1 cellular context compared by ENCODE assay signal in the genomic region with DNA sequence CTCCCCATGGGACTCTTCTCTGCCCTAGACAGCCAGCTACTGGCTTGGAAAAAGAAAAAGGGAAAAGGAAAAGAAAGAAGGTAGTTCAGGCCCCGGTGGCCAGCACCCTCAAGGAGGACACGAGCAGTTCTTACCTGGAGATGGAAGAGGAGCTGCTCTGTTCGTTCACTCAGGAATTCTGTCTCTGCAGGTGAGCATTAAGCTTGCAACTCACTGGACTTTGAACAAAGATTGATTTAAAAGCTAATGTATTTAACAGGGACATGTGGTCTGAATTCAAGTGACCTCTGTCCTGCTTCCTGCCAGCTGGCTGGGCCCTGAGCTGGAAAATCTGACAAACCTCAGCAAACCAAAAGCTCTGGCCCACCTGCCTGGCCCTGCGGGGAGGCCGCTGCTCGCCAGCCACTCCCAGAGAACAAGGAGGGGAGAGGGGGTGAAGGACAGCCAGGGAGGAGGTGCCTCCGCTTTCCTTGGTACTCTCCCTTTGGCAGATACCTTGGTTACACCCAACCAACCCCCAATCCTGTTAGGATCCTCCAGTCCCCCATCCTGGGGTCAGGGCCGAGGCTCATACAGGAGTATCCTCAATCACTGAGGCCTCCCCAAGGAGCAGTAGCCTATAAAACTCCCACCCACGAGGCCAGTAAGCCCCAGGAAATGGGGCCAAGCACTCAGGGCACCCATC.
A peak's percentile ranks its signal among the peaks of the same experiment; 100 is the strongest.
TF ChIP-seq lines count a peak whose summit lies in the region.

A gene (minus strand): TSS at position 186 of the 685 bp plus-strand sequence. CDS start 19,347 bp downstream, outside the sequence.

TF ChIP-seq in HepG2, 621 proteins besides CTCF, POLR2A, EP300 and RAD21 (continued from another document and continues in another):
- TF ChIP-seq, protein P1, sequence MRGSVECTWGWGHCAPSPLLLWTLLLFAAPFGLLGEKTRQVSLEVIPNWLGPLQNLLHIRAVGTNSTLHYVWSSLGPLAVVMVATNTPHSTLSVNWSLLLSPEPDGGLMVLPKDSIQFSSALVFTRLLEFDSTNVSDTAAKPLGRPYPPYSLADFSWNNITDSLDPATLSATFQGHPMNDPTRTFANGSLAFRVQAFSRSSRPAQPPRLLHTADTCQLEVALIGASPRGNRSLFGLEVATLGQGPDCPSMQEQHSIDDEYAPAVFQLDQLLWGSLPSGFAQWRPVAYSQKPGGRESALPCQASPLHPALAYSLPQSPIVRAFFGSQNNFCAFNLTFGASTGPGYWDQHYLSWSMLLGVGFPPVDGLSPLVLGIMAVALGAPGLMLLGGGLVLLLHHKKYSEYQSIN (CRISPR knock-in tag; IDR thresholded peaks at IDR 0.05; ENCODE audit: borderline replicate concordance) = no peak
- TF ChIP-seq RXRB (CRISPR knock-in tag; IDR thresholded peaks at IDR 0.05; ENCODE audit: borderline replicate concordance) = peak; percentile 96
- TF ChIP-seq, protein P2, sequence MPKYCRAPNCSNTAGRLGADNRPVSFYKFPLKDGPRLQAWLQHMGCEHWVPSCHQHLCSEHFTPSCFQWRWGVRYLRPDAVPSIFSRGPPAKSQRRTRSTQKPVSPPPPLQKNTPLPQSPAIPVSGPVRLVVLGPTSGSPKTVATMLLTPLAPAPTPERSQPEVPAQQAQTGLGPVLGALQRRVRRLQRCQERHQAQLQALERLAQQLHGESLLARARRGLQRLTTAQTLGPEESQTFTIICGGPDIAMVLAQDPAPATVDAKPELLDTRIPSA (CRISPR knock-in tag; IDR thresholded peaks at IDR 0.05; ENCODE audit: borderline replicate concordance) = no peak
- TF ChIP-seq RELA (CRISPR knock-in tag; IDR thresholded peaks at IDR 0.05) = no peak
- peak; percentile 82 for TF ChIP-seq ZFX (CRISPR knock-in tag; IDR thresholded peaks at IDR 0.05; ENCODE audit: low read depth)
- TF ChIP-seq, protein P3, sequence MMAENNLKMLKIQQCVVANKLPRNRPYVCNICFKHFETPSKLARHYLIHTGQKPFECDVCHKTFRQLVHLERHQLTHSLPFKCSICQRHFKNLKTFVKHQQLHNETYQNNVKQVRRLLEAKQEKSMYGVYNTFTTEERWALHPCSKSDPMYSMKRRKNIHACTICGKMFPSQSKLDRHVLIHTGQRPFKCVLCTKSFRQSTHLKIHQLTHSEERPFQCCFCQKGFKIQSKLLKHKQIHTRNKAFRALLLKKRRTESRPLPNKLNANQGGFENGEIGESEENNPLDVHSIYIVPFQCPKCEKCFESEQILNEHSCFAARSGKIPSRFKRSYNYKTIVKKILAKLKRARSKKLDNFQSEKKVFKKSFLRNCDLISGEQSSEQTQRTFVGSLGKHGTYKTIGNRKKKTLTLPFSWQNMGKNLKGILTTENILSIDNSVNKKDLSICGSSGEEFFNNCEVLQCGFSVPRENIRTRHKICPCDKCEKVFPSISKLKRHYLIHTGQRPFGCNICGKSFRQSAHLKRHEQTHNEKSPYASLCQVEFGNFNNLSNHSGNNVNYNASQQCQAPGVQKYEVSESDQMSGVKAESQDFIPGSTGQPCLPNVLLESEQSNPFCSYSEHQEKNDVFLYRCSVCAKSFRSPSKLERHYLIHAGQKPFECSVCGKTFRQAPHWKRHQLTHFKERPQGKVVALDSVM (CRISPR knock-in tag; IDR thresholded peaks at IDR 0.05) = peak; percentile 50; the same call in 1 of the 2 replicates
- TF ChIP-seq NPAS2 (CRISPR knock-in tag; IDR thresholded peaks at IDR 0.05; ENCODE audit: borderline replicate concordance) = no peak
- peak; percentile 61; the same call in 1 of the 2 replicates for TF ChIP-seq ISL2 (CRISPR knock-in tag; IDR thresholded peaks at IDR 0.05)
- TF ChIP-seq ELF1 (CRISPR knock-in tag; IDR thresholded peaks at IDR 0.05) = 0 out of 2 replicates have a peak, but pooled peaks have one; percentile 12
- TF ChIP-seq SMARCC2 (IDR thresholded peaks at IDR 0.05) = no peak
- TF ChIP-seq ZNF282 (IDR thresholded peaks at IDR 0.05; ENCODE audit: partially characterized antibody) = no peak
- TF ChIP-seq ZBTB7B (CRISPR knock-in tag; IDR thresholded peaks at IDR 0.05) = peak; percentile 38; the same call in 1 of the 2 replicates
- no peak for TF ChIP-seq TGIF2 (CRISPR knock-in tag; IDR thresholded peaks at IDR 0.05)
- TF ChIP-seq NR2C2 (CRISPR knock-in tag; IDR thresholded peaks at IDR 0.05; ENCODE audit: borderline replicate concordance) = peak; percentile 51
- TF ChIP-seq, protein P4, sequence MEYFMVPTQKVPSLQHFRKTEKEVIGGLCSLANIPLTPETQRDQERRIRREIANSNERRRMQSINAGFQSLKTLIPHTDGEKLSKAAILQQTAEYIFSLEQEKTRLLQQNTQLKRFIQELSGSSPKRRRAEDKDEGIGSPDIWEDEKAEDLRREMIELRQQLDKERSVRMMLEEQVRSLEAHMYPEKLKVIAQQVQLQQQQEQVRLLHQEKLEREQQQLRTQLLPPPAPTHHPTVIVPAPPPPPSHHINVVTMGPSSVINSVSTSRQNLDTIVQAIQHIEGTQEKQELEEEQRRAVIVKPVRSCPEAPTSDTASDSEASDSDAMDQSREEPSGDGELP (IDR thresholded peaks at IDR 0.05; ENCODE audit: borderline replicate concordance, low read depth) = peak; percentile 97
- TF ChIP-seq, protein P5, sequence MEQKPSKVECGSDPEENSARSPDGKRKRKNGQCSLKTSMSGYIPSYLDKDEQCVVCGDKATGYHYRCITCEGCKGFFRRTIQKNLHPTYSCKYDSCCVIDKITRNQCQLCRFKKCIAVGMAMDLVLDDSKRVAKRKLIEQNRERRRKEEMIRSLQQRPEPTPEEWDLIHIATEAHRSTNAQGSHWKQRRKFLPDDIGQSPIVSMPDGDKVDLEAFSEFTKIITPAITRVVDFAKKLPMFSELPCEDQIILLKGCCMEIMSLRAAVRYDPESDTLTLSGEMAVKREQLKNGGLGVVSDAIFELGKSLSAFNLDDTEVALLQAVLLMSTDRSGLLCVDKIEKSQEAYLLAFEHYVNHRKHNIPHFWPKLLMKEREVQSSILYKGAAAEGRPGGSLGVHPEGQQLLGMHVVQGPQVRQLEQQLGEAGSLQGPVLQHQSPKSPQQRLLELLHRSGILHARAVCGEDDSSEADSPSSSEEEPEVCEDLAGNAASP (CRISPR knock-in tag; IDR thresholded peaks at IDR 0.05; ENCODE audit: borderline replicate concordance) = peak; percentile 22; the same call in 1 of the 2 replicates
- peak; percentile 76 for TF ChIP-seq POLR2AphosphoS5 (IDR thresholded peaks at IDR 0.05; ENCODE audit: low read depth, low read length)
- TF ChIP-seq SMAD1 (CRISPR knock-in tag; IDR thresholded peaks at IDR 0.05; ENCODE audit: borderline replicate concordance, low read depth) = no peak
- TF ChIP-seq TEAD3 (CRISPR knock-in tag; optimal IDR thresholded peaks at IDR 0.05; ENCODE audit: borderline replicate concordance) = peak; percentile 75
- TF ChIP-seq, protein P6, sequence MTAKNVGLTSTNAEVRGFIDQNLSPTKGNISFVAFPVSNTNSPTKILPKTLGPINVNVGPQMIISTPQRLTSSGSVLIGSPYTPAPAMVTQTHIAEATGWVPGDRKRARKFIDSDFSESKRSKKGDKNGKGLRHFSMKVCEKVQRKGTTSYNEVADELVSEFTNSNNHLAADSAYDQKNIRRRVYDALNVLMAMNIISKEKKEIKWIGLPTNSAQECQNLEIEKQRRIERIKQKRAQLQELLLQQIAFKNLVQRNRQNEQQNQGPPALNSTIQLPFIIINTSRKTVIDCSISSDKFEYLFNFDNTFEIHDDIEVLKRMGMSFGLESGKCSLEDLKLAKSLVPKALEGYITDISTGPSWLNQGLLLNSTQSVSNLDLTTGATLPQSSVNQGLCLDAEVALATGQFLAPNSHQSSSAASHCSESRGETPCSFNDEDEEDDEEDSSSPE (CRISPR knock-in tag; IDR thresholded peaks at IDR 0.05) = 0 out of 2 replicates have a peak, but pooled peaks have one; percentile 38
- TF ChIP-seq TP53 (CRISPR knock-in tag; conservative IDR thresholded peaks at IDR 0.05) = 0 out of 2 replicates have a peak, but pooled peaks have one; percentile 37
- TF ChIP-seq, protein P7, sequence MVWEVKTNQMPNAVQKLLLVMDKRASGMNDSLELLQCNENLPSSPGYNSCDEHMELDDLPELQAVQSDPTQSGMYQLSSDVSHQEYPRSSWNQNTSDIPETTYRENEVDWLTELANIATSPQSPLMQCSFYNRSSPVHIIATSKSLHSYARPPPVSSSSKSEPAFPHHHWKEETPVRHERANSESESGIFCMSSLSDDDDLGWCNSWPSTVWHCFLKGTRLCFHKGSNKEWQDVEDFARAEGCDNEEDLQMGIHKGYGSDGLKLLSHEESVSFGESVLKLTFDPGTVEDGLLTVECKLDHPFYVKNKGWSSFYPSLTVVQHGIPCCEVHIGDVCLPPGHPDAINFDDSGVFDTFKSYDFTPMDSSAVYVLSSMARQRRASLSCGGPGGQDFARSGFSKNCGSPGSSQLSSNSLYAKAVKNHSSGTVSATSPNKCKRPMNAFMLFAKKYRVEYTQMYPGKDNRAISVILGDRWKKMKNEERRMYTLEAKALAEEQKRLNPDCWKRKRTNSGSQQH (CRISPR knock-in tag; IDR thresholded peaks at IDR 0.05; ENCODE audit: low read depth) = no peak
- no peak for TF ChIP-seq MED8 (CRISPR knock-in tag; IDR thresholded peaks at IDR 0.05; ENCODE audit: insufficient replicate concordance)
- no peak for TF ChIP-seq ZNF430 (CRISPR knock-in tag; IDR thresholded peaks at IDR 0.05)
- TF ChIP-seq KLF9 (CRISPR knock-in tag; IDR thresholded peaks at IDR 0.05; ENCODE audit: low read depth) = no peak
- peak; percentile 45; the same call in 1 of the 2 replicates for TF ChIP-seq ZSCAN9 (CRISPR knock-in tag; IDR thresholded peaks at IDR 0.05; ENCODE audit: borderline replicate concordance)
- TF ChIP-seq CCAR2 (optimal IDR thresholded peaks at IDR 0.05; ENCODE audit: low read depth, low read length) = no peak
- 0 out of 2 replicates have a peak, but pooled peaks have one; percentile 59 for TF ChIP-seq ZNF33A (CRISPR knock-in tag; IDR thresholded peaks at IDR 0.05; ENCODE audit: borderline replicate concordance)
- TF ChIP-seq NFATC3 (CRISPR knock-in tag; IDR thresholded peaks at IDR 0.05) = no peak
- TF ChIP-seq ZNF562 (CRISPR knock-in tag; IDR thresholded peaks at IDR 0.05; ENCODE audit: borderline replicate concordance) = no peak
- TF ChIP-seq ZNF484 (CRISPR knock-in tag; IDR thresholded peaks at IDR 0.05; ENCODE audit: borderline replicate concordance, low read depth) = no peak
- no peak for TF ChIP-seq ZNF780A (CRISPR knock-in tag; IDR thresholded peaks at IDR 0.05)
- peak; percentile 55; the same call in 1 of the 2 replicates for TF ChIP-seq IRF2 (CRISPR knock-in tag; IDR thresholded peaks at IDR 0.05)
- TF ChIP-seq ISX (CRISPR knock-in tag; conservative IDR thresholded peaks at IDR 0.05) = 0 out of 2 replicates have a peak, but pooled peaks have one; percentile 48
- TF ChIP-seq ZNF367 (CRISPR knock-in tag; IDR thresholded peaks at IDR 0.05; ENCODE audit: borderline replicate concordance) = 0 out of 2 replicates have a peak, but pooled peaks have one; percentile 57
- TF ChIP-seq ZNF432 (CRISPR knock-in tag; IDR thresholded peaks at IDR 0.05; ENCODE audit: borderline replicate concordance) = no peak
- TF ChIP-seq, protein P8, sequence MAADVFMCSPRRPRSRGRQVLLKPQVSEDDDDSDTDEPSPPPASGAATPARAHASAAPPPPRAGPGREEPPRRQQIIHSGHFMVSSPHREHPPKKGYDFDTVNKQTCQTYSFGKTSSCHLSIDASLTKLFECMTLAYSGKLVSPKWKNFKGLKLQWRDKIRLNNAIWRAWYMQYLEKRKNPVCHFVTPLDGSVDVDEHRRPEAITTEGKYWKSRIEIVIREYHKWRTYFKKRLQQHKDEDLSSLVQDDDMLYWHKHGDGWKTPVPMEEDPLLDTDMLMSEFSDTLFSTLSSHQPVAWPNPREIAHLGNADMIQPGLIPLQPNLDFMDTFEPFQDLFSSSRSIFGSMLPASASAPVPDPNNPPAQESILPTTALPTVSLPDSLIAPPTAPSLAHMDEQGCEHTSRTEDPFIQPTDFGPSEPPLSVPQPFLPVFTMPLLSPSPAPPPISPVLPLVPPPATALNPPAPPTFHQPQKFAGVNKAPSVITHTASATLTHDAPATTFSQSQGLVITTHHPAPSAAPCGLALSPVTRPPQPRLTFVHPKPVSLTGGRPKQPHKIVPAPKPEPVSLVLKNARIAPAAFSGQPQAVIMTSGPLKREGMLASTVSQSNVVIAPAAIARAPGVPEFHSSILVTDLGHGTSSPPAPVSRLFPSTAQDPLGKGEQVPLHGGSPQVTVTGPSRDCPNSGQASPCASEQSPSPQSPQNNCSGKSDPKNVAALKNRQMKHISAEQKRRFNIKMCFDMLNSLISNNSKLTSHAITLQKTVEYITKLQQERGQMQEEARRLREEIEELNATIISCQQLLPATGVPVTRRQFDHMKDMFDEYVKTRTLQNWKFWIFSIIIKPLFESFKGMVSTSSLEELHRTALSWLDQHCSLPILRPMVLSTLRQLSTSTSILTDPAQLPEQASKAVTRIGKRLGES (CRISPR knock-in tag; IDR thresholded peaks at IDR 0.05; ENCODE audit: borderline replicate concordance) = peak; percentile 43; the same call in 1 of the 2 replicates
- TF ChIP-seq KLF12 (CRISPR knock-in tag; IDR thresholded peaks at IDR 0.05; ENCODE audit: borderline replicate concordance) = 0 out of 2 replicates have a peak, but pooled peaks have one; percentile 47
- no peak for TF ChIP-seq EED (CRISPR knock-in tag; IDR thresholded peaks at IDR 0.05)
- TF ChIP-seq, protein P9, sequence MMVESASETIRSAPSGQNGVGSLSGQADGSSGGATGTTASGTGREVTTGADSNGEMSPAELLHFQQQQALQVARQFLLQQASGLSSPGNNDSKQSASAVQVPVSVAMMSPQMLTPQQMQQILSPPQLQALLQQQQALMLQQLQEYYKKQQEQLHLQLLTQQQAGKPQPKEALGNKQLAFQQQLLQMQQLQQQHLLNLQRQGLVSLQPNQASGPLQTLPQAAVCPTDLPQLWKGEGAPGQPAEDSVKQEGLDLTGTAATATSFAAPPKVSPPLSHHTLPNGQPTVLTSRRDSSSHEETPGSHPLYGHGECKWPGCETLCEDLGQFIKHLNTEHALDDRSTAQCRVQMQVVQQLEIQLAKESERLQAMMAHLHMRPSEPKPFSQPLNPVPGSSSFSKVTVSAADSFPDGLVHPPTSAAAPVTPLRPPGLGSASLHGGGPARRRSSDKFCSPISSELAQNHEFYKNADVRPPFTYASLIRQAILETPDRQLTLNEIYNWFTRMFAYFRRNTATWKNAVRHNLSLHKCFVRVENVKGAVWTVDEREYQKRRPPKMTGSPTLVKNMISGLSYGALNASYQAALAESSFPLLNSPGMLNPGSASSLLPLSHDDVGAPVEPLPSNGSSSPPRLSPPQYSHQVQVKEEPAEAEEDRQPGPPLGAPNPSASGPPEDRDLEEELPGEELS (CRISPR knock-in tag; IDR thresholded peaks at IDR 0.05) = 0 out of 2 replicates have a peak, but pooled peaks have one; percentile 45
- TF ChIP-seq, protein P10, sequence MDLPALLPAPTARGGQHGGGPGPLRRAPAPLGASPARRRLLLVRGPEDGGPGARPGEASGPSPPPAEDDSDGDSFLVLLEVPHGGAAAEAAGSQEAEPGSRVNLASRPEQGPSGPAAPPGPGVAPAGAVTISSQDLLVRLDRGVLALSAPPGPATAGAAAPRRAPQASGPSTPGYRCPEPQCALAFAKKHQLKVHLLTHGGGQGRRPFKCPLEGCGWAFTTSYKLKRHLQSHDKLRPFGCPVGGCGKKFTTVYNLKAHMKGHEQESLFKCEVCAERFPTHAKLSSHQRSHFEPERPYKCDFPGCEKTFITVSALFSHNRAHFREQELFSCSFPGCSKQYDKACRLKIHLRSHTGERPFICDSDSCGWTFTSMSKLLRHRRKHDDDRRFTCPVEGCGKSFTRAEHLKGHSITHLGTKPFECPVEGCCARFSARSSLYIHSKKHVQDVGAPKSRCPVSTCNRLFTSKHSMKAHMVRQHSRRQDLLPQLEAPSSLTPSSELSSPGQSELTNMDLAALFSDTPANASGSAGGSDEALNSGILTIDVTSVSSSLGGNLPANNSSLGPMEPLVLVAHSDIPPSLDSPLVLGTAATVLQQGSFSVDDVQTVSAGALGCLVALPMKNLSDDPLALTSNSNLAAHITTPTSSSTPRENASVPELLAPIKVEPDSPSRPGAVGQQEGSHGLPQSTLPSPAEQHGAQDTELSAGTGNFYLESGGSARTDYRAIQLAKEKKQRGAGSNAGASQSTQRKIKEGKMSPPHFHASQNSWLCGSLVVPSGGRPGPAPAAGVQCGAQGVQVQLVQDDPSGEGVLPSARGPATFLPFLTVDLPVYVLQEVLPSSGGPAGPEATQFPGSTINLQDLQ (CRISPR knock-in tag; IDR thresholded peaks at IDR 0.05) = no peak
- TF ChIP-seq GATAD1 (CRISPR knock-in tag; IDR thresholded peaks at IDR 0.05) = 0 out of 2 replicates have a peak, but pooled peaks have one; percentile 24
